17 cellular contexts compared by ENCODE assay signal in the genomic region with DNA sequence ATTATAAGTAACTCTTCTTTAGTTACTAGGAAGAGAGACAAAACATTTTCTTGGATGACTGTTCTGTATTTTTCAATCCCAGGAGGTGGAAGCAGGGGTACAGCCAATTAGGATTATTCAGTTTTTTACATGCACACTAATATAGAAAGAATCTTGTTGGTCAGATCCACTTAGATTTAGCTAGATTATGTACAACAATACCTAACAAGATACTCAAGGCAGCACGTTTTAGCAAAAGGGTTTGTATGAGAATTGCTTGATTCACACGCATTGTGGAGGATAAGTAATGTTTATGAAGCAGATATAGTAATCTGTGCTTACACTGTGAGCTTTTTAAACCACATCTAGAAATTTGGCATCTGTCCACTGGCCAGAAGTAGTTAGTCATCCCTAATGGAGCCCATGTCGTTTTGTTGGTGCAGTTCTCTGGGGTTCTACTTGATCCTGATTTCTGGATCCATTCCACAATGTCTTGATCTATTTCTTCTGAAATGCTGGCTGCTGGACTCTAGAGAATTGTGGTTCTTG.
DNase-seq lines count a peak whose midpoint lies in the region; ATAC-seq and TF ChIP-seq lines count a peak whose summit lies in the region.
"Had no signal": no experiment of that assay in that cellular context is flagged by ENCODE, and none has a peak within 500 bp of the region (broad histone marks: within the 10 kb centered on the region; RNA-seq: fewer than 3 reads in every experiment).

No MANE protein-coding gene starts in this region.

- peak overlapping the region; percentile 18 to 51 (median 35) for H3K27ac Mint-ChIP-seq in nephron
- H3K27ac Mint-ChIP-seq: activated T-helper 1 cell treated with anti-CD3 and anti-CD28 coated beads, Interleukin-12 subunit alpha, Interleukin-12 subunit beta, Interleukin-2, Interleukin-4 antibody, amounts not matched to agents 30 ng/mL and 10 ng/mL and 1 ng/mL, durations not matched to agents 14 hours and 24 hours and 36 hours; H9; naive B cell had no signal

- CTCF ChIA-PET in GM10248 (lab: Yijun Ruan, JAX) = no interaction called here

- H3K9me3 Mint-ChIP-seq in nephron = no peaks in the 10 kb centered on the region

- H3K27me3 ChIP-seq in body of pancreas = no peaks in the 10 kb centered on the region

- DNase-seq in GM03348 (ENCODE audit: low spot score) (peak; percentile 9), NCI-H226 (peak; percentile 61), body of pancreas (peak in 1 of 4 donors; percentile 2), ecto neural progenitor cell (ENCODE audit: low spot score) (no peak), GM10248 (ENCODE audit: extremely low spot score) (no peak)
- DNase-seq: activated CD8-positive, alpha-beta memory T cell treated with anti-CD3 and anti-CD28 coated beads for 24 hours; AML-193; GDM1; H9; naive B cell had no signal

- H3K4me1 ChIP-seq in body of pancreas = no peaks in the 10 kb centered on the region

- H3K27me3 Mint-ChIP-seq in nephron (ENCODE audit: low read depth) = no peaks in the 10 kb centered on the region
- H3K27me3 Mint-ChIP-seq: naive B cell had no signal

- TF ChIP-seq CTCF in body of pancreas (IDR thresholded peaks at IDR 0.05) = no peak
- no peak for TF ChIP-seq CTCF in nephron (IDR thresholded peaks at IDR 0.05; ENCODE audit: unreplicated experiment in 3 of 3)
- no peak for TF ChIP-seq CTCF in GM10248 (IDR thresholded peaks at IDR 0.05; ENCODE audit: control extremely low read depth, extremely low read depth, low read depth, missing control alignments)

- no peaks in the 10 kb centered on the region for H3K36me3 ChIP-seq in body of pancreas (replicated peaks in 1 of 2; ENCODE audit: insufficient read depth in 1 of 2, low read depth in 2 of 2)
- H3K36me3 ChIP-seq: thoracic aorta had no signal

- no peak for TF ChIP-seq POLR2A in body of pancreas (IDR thresholded peaks at IDR 0.05)

- POLR2A ChIA-PET in GM10248 (lab: Yijun Ruan, JAX) = no interaction called here

- WGBS in body of pancreas, 2 donors = 31 to 36% methylated on average over 3 of the region's 3 CpGs

- H3K4me1 Mint-ChIP-seq in nephron = peaks cover 14% of the 10 kb centered on the region
- H3K4me1 Mint-ChIP-seq: naive B cell had no signal

- no peak overlapping the region for H3K4me3 ChIP-seq in body of pancreas
- H3K4me3 ChIP-seq: coronary artery, lung, thoracic aorta had no signal

- H3K4me3 Mint-ChIP-seq in nephron = no peak overlapping the region
- H3K4me3 Mint-ChIP-seq: activated T-helper 1 cell treated with anti-CD3 and anti-CD28 coated beads, Interleukin-12 subunit alpha, Interleukin-12 subunit beta, Interleukin-2, Interleukin-4 antibody, amounts not matched to agents 30 ng/mL and 10 ng/mL and 1 ng/mL, durations not matched to agents 14 hours and 24 hours and 36 hours; H9; naive B cell had no signal

- ATAC-seq in body of pancreas = peak; percentile 27
- no peak for ATAC-seq in GM19467 (IDR thresholded peaks at IDR 0.05; ENCODE audit: unreplicated experiment)
- ATAC-seq in GM21723 (IDR thresholded peaks at IDR 0.05; ENCODE audit: unreplicated experiment) = no peak

- intact Hi-C loops in body of pancreas (cut with DNase I) = no loop called here

- H3K27ac ChIP-seq in body of pancreas = peak overlapping the region in 1 of 4 donors; percentile 1
- H3K27ac ChIP-seq: coronary artery, thoracic aorta had no signal

- no peaks in the 10 kb centered on the region for H3K36me3 Mint-ChIP-seq in nephron (ENCODE audit: low read depth)
- H3K36me3 Mint-ChIP-seq: naive B cell had no signal

- no peaks in the 10 kb centered on the region for H3K9me3 ChIP-seq in body of pancreas
- H3K9me3 ChIP-seq: thoracic aorta had no signal

Comparison
In these comparisons a context has a peak if more than half of its experiments do, and no peak if none do; other contexts are left out.
1. DNase-seq: peak in GM03348 (single experiment) and NCI-H226 (single experiment); none in ecto neural progenitor cell (single experiment) and GM10248 (single experiment).